In genomic region chr5:132525299-132525724, GRCh38 we compare ENCODE assay signal across 9 cellular contexts. TPM values are rescaled to one million over a fixed set of nuclear protein-coding genes. Genes with fewer than 3 reads are reported as not detected.
A peak's percentile ranks its signal among the peaks of the same experiment; 100 is the strongest.
DNase-seq lines count a peak whose midpoint lies in the region; ATAC-seq and TF ChIP-seq lines count a peak whose summit lies in the region.
"Had no signal": no experiment of that assay in that cellular context is flagged by ENCODE, and none has a peak within 500 bp of the region (broad histone marks: within the 10 kb centered on the region; RNA-seq: fewer than 3 reads in every experiment).

No MANE protein-coding gene starts in this region.

- H3K4me3 Mint-ChIP-seq in activated CD4-positive, alpha-beta T cell treated with anti-CD3 and anti-CD28 coated beads for 36 hours = no peak overlapping the region
- no peak overlapping the region for H3K4me3 Mint-ChIP-seq in glutamatergic neuron (ENCODE audit: unreplicated experiment)

- DNase-seq in activated CD4-positive, alpha-beta T cell treated with anti-CD3 and anti-CD28 coated beads for 36 hours = no peak
- DNase-seq in activated CD4-positive, alpha-beta T cell treated with anti-CD3 and anti-CD28 coated beads, Interleukin-2, amount 50 U/mL, for 1 hour = no peak
- DNase-seq in glutamatergic neuron (no peak), HK-2 (ENCODE audit: unreplicated experiment) (no peak), NCI-H2029 (lab: John Stamatoyannopoulos, UW) (no peak), HuH-7 (ENCODE audit: low spot score) (no peak)

- intact Hi-C loops in activated CD4-positive, alpha-beta T cell treated with anti-CD3 and anti-CD28 coated beads for 36 hours (cut with DNase I, micrococcal nuclease) = loop anchor here (5.0 kb wide), 4 partner anchors 47 to 212 kb away; partner anchors contain the start of gene KIF3A (in 1 of the 2)

- POLR2A ChIA-PET in activated CD4-positive, alpha-beta T cell treated with anti-CD3 and anti-CD28 coated beads for 36 hours (lab: Charles Lee) = no interaction called here

- CTCF ChIA-PET in activated CD4-positive, alpha-beta T cell treated with anti-CD3 and anti-CD28 coated beads for 36 hours (lab: Charles Lee) = interaction anchor here (0.6 to 3.0 kb wide), 7 partner anchors 11 to 294 kb away, joined by 3 to 38 read pairs (median 4); no protein-coding TSS in a partner anchor

- TF ChIP-seq CTCF in glutamatergic neuron (IDR thresholded peaks at IDR 0.05; ENCODE audit: partially characterized antibody, unreplicated experiment) = no peak

- H3K36me3 Mint-ChIP-seq in activated CD4-positive, alpha-beta T cell treated with anti-CD3 and anti-CD28 coated beads for 36 hours (ENCODE audit: low read depth) = no peaks in the 10 kb centered on the region
- no peaks in the 10 kb centered on the region for H3K36me3 Mint-ChIP-seq in glutamatergic neuron (ENCODE audit: unreplicated experiment)

- peaks cover 3% of the 10 kb centered on the region for H3K27me3 Mint-ChIP-seq in activated CD4-positive, alpha-beta T cell treated with anti-CD3 and anti-CD28 coated beads for 36 hours
- H3K27me3 Mint-ChIP-seq in glutamatergic neuron (ENCODE audit: unreplicated experiment) = peaks cover 5% of the 10 kb centered on the region

- ATAC-seq in activated CD4-positive, alpha-beta T cell treated with anti-CD3 and anti-CD28 coated beads for 36 hours = peak; percentile 85
- peak; percentile 69 for ATAC-seq in GM21576 (IDR thresholded peaks at IDR 0.05; ENCODE audit: unreplicated experiment)
- ATAC-seq in HG03432 (IDR thresholded peaks at IDR 0.05; ENCODE audit: unreplicated experiment) = peak; percentile 81

- H3K27ac Mint-ChIP-seq in activated CD4-positive, alpha-beta T cell treated with anti-CD3 and anti-CD28 coated beads for 36 hours = peak overlapping the region; percentile 72
- peak overlapping the region; percentile 52 for H3K27ac Mint-ChIP-seq in glutamatergic neuron (ENCODE audit: unreplicated experiment)

- H3K9me3 Mint-ChIP-seq in activated CD4-positive, alpha-beta T cell treated with anti-CD3 and anti-CD28 coated beads for 36 hours (ENCODE audit: low read depth) = no peaks in the 10 kb centered on the region
- H3K9me3 Mint-ChIP-seq in glutamatergic neuron (ENCODE audit: unreplicated experiment) = peaks cover 10% of the 10 kb centered on the region

- peaks cover 42% of the 10 kb centered on the region for H3K4me1 Mint-ChIP-seq in activated CD4-positive, alpha-beta T cell treated with anti-CD3 and anti-CD28 coated beads for 36 hours
- peaks cover 25% of the 10 kb centered on the region for H3K4me1 Mint-ChIP-seq in glutamatergic neuron (ENCODE audit: low read depth, unreplicated experiment)

RNA-seq across cellular contexts. Expression of gene IL5, which starts 18.0 kb away (rescaled TPM):
- total RNA-seq in activated CD4-positive, alpha-beta T cell treated with anti-CD3 and anti-CD28 coated beads for 36 hours = 1 to 10 TPM in 1 of 2 experiments, under 1 TPM in 1; 0.69 to 1.6 TPM
- not detected for total RNA-seq in glutamatergic neuron (ENCODE audit: unreplicated experiment)
- total RNA-seq: glomerular endothelial cell had no signal

RNA-seq across cellular contexts. Expression of gene RAD50, which starts 31.5 kb away (rescaled TPM):
- 10 to 100 TPM; 46.0 to 51.3 TPM for total RNA-seq in activated CD4-positive, alpha-beta T cell treated with anti-CD3 and anti-CD28 coated beads for 36 hours
- 34.9 TPM for total RNA-seq in glutamatergic neuron (ENCODE audit: unreplicated experiment)

RNA-seq across cellular contexts. Expression of gene IRF1, which starts 34.7 kb away (rescaled TPM):
- total RNA-seq in activated CD4-positive, alpha-beta T cell treated with anti-CD3 and anti-CD28 coated beads for 36 hours = 100 to 1,000 TPM; 121 to 130 TPM
- 2.8 TPM for total RNA-seq in glutamatergic neuron (ENCODE audit: unreplicated experiment)

Comparison
In these comparisons a context has a peak if more than half of its experiments do, and no peak if none do; other contexts are left out.
1. RNA of gene IRF1, which starts 34.7 kb away (total RNA-seq): 121 to 130 TPM in activated CD4-positive, alpha-beta T cell treated with anti-CD3 and anti-CD28 coated beads for 36 hours; 2.8 TPM in glutamatergic neuron (single experiment); every median in the first group is over 10 times any median in the second.
2. Peak in every context shown above with its lines, with median percentiles within 50 percentile points of each other: ATAC-seq.